ENCODE assay signal across 1 cellular context in the genomic region with DNA sequence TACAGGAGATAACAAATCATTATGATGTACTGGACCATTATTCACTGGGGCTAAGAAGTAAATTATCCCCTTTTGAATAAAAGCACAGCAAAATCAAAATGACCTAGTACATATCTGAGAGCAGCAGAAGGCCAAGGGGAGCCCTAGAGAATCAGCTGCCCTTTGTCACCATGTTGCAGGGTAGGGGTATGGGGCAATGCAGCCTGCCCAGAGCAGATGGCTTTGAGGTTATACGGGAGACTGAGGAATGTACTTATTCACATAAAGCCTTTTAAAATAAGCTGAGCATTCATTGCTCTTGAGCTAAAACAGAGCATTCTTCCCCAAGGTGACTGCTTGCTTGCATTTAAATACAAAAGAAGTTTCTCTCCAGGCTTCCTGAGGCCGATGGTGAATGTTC.
TF ChIP-seq lines count a peak whose summit lies in the region.

No MANE protein-coding gene starts in this region.

TF ChIP-seq in H1, 55 proteins besides CTCF, POLR2A, EP300 and RAD21:
- TF ChIP-seq CEBPB (IDR thresholded peaks at IDR 0.05; ENCODE audit: low read depth, low read length) (0 out of 2 replicates have a peak, but pooled peaks have one; percentile 9), SAP30 (IDR thresholded peaks at IDR 0.05; ENCODE audit: insufficient read depth, insufficient replicate concordance, low read length) (no peak)
